1 cellular context compared by ENCODE assay signal in genomic region chr13:35252536-35253205, GRCh38.
TF ChIP-seq lines count a peak whose summit lies in the region.

No MANE protein-coding gene starts in this region.

TF ChIP-seq in GM23338, 12 proteins besides CTCF, POLR2A, EP300 and RAD21 (continued from another document):
- no peak for TF ChIP-seq ZNF462 (CRISPR knock-in tag; IDR thresholded peaks at IDR 0.05)
- TF ChIP-seq JUNB (IDR thresholded peaks at IDR 0.05; ENCODE audit: unreplicated experiment) = no peak
TF ChIP-seq in GM23338: peak in this region for 0.
